Comparison of ENCODE assay signal across 2 cellular contexts in the genomic region with DNA sequence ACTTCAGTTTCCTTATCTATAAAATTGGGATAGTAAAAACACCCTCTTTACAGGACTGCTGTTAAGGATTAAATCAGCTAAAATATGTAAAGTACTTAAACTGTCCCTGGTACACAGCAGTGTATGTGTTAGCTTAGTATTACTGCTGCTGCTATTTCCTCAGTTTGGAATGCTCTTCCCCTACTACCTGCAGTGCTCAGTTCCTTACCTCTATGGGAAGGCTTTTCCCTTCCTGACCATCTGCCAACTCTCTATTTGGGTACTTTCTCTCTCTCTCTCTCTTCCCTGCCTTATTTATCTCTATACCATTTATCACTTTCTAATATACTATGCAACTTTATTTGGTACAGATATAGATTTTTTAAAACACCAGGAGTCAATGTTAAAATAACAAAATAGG.
TF ChIP-seq lines count a peak whose summit lies in the region.

No MANE protein-coding gene starts in this region.

TF ChIP-seq in HEK293, 187 proteins besides CTCF, POLR2A, EP300 and RAD21:
- TF ChIP-seq ZNF830 (tag by site-specific recombination; IDR thresholded peaks at IDR 0.05; ENCODE audit: low read depth) (no peak), ZNF37A (tag by site-specific recombination; IDR thresholded peaks at IDR 0.05) (no peak), PRDM1 (tag by site-specific recombination; IDR thresholded peaks at IDR 0.05) (peak; percentile 66), ZNF549 (tag by site-specific recombination; IDR thresholded peaks at IDR 0.05) (no peak)
TF ChIP-seq in HEK293: peak in this region for 1.

TF ChIP-seq in K562, 482 proteins besides CTCF, POLR2A, EP300 and RAD21:
- TF ChIP-seq, protein P1, sequence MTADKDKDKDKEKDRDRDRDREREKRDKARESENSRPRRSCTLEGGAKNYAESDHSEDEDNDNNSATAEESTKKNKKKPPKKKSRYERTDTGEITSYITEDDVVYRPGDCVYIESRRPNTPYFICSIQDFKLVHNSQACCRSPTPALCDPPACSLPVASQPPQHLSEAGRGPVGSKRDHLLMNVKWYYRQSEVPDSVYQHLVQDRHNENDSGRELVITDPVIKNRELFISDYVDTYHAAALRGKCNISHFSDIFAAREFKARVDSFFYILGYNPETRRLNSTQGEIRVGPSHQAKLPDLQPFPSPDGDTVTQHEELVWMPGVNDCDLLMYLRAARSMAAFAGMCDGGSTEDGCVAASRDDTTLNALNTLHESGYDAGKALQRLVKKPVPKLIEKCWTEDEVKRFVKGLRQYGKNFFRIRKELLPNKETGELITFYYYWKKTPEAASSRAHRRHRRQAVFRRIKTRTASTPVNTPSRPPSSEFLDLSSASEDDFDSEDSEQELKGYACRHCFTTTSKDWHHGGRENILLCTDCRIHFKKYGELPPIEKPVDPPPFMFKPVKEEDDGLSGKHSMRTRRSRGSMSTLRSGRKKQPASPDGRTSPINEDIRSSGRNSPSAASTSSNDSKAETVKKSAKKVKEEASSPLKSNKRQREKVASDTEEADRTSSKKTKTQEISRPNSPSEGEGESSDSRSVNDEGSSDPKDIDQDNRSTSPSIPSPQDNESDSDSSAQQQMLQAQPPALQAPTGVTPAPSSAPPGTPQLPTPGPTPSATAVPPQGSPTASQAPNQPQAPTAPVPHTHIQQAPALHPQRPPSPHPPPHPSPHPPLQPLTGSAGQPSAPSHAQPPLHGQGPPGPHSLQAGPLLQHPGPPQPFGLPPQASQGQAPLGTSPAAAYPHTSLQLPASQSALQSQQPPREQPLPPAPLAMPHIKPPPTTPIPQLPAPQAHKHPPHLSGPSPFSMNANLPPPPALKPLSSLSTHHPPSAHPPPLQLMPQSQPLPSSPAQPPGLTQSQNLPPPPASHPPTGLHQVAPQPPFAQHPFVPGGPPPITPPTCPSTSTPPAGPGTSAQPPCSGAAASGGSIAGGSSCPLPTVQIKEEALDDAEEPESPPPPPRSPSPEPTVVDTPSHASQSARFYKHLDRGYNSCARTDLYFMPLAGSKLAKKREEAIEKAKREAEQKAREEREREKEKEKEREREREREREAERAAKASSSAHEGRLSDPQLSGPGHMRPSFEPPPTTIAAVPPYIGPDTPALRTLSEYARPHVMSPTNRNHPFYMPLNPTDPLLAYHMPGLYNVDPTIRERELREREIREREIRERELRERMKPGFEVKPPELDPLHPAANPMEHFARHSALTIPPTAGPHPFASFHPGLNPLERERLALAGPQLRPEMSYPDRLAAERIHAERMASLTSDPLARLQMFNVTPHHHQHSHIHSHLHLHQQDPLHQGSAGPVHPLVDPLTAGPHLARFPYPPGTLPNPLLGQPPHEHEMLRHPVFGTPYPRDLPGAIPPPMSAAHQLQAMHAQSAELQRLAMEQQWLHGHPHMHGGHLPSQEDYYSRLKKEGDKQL (CRISPR knock-in tag; IDR thresholded peaks at IDR 0.05; ENCODE audit: borderline replicate concordance) = no peak
- TF ChIP-seq NFRKB (IDR thresholded peaks at IDR 0.05; ENCODE audit: low read depth) (no peak), BDP1 (IDR thresholded peaks at IDR 0.05; ENCODE audit: insufficient read depth, insufficient read length) (no peak), NR0B1 (IDR thresholded peaks at IDR 0.05; ENCODE audit: partially characterized antibody) (no peak), PPARD (CRISPR knock-in tag; IDR thresholded peaks at IDR 0.05) (no peak), ELK1 (CRISPR knock-in tag; IDR thresholded peaks at IDR 0.05) (no peak), ZEB2 (IDR thresholded peaks at IDR 0.05) (no peak), CREB1 (IDR thresholded peaks at IDR 0.05) (no peak), CREB1 (CRISPR knock-in tag; IDR thresholded peaks at IDR 0.05) (no peak), SIN3B (IDR thresholded peaks at IDR 0.05; ENCODE audit: low read depth) (no peak), ARID2 (IDR thresholded peaks at IDR 0.05) (no peak)
- TF ChIP-seq, protein P2, sequence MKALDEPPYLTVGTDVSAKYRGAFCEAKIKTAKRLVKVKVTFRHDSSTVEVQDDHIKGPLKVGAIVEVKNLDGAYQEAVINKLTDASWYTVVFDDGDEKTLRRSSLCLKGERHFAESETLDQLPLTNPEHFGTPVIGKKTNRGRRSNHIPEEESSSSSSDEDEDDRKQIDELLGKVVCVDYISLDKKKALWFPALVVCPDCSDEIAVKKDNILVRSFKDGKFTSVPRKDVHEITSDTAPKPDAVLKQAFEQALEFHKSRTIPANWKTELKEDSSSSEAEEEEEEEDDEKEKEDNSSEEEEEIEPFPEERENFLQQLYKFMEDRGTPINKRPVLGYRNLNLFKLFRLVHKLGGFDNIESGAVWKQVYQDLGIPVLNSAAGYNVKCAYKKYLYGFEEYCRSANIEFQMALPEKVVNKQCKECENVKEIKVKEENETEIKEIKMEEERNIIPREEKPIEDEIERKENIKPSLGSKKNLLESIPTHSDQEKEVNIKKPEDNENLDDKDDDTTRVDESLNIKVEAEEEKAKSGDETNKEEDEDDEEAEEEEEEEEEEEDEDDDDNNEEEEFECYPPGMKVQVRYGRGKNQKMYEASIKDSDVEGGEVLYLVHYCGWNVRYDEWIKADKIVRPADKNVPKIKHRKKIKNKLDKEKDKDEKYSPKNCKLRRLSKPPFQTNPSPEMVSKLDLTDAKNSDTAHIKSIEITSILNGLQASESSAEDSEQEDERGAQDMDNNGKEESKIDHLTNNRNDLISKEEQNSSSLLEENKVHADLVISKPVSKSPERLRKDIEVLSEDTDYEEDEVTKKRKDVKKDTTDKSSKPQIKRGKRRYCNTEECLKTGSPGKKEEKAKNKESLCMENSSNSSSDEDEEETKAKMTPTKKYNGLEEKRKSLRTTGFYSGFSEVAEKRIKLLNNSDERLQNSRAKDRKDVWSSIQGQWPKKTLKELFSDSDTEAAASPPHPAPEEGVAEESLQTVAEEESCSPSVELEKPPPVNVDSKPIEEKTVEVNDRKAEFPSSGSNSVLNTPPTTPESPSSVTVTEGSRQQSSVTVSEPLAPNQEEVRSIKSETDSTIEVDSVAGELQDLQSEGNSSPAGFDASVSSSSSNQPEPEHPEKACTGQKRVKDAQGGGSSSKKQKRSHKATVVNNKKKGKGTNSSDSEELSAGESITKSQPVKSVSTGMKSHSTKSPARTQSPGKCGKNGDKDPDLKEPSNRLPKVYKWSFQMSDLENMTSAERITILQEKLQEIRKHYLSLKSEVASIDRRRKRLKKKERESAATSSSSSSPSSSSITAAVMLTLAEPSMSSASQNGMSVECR (CRISPR knock-in tag; IDR thresholded peaks at IDR 0.05) = no peak
